ENCODE assay signal across 1 cellular context in genomic region chr19:18346091-18346490, GRCh38.
TF ChIP-seq lines count a peak whose summit lies in the region.

No MANE protein-coding gene starts in this region.

TF ChIP-seq in HEK293, 187 proteins besides CTCF, POLR2A, EP300 and RAD21 (continued from another document):
- TF ChIP-seq ZSCAN4 (tag by site-specific recombination; IDR thresholded peaks at IDR 0.05) (no peak), SP3 (tag by site-specific recombination; IDR thresholded peaks at IDR 0.05) (no peak), PRDM10 (tag by site-specific recombination; IDR thresholded peaks at IDR 0.05) (peak; percentile 87), ZNF776 (tag by site-specific recombination; IDR thresholded peaks at IDR 0.05; ENCODE audit: borderline replicate concordance) (no peak), ZBTB17 (tag by site-specific recombination; IDR thresholded peaks at IDR 0.05) (no peak), ZBTB8A (tag by site-specific recombination; IDR thresholded peaks at IDR 0.05) (no peak), REST (tag by site-specific recombination; IDR thresholded peaks at IDR 0.05) (no peak)
